In genomic region chr1:170461762-170462384, GRCh38 we compare ENCODE assay signal across 13 cellular contexts.
DNase-seq lines count a peak whose midpoint lies in the region; ATAC-seq and TF ChIP-seq lines count a peak whose summit lies in the region.
"Had no signal": no experiment of that assay in that cellular context is flagged by ENCODE, and none has a peak within 500 bp of the region (broad histone marks: within the 10 kb centered on the region; RNA-seq: fewer than 3 reads in every experiment).

No MANE protein-coding gene starts in this region.

- H3K36me3 ChIP-seq in PC-3 (ENCODE audit: low read depth, low read length) (no peaks in the 10 kb centered on the region), fibroblast of lung (ENCODE audit: control insufficient read depth, insufficient read depth, low read length) (no peaks in the 10 kb centered on the region), skeletal muscle tissue (ENCODE audit: control insufficient read depth in 3 of 3, insufficient read depth in 3 of 3, low read length in 3 of 3) (no peaks in the 10 kb centered on the region)

- H3K79me2 ChIP-seq in PC-3 (ENCODE audit: low read length): no peaks in the 10 kb centered on the region
- H3K79me2 ChIP-seq in fibroblast of lung (ENCODE audit: control insufficient read depth, insufficient read depth, low read length): no peaks in the 10 kb centered on the region

- DNase-seq in ELR (ENCODE audit: low read depth) (peak; percentile 82), PC-3 (peak; percentile 42), fibroblast of lung (ENCODE audit: low read depth in 2 of 2) (peak; percentile 83 to 97), NCI-H1417 treated with DMSO at 0.1 percent for 48 hours (lab: John Stamatoyannopoulos, UW) (no peak)
- DNase-seq: activated CD4-positive, alpha-beta T cell treated with anti-CD3 and anti-CD28 coated beads, Interleukin-2, amount 10 ng/mL, durations not matched to agents 24 days and 14 days; Calu3; H7; midbrain; NCI-H774; stimulated activated naive CD8-positive, alpha-beta T cell treated with anti-CD3 and anti-CD28 coated beads, Interleukin-15, amount 100 ng/mL, for 72 hours had no signal

- TF ChIP-seq CTCF in PC-3 (conservative IDR thresholded peaks at IDR 0.05; ENCODE audit: low read depth, low read length) (no peak), fibroblast of lung (conservative IDR thresholded peaks at IDR 0.05 in 1 of 2, IDR thresholded peaks at IDR 0.05 in 1 of 2; ENCODE audit: low read depth in 1 of 2, low read length in 2 of 2) (no peak)

- no peaks in the 10 kb centered on the region for H3K27me3 ChIP-seq in PC-3 (ENCODE audit: low read length)
- no peaks in the 10 kb centered on the region for H3K27me3 ChIP-seq in fibroblast of lung (ENCODE audit: control insufficient read depth, insufficient read depth, low read length)
- H3K27me3 ChIP-seq in skeletal muscle tissue (ENCODE audit: control insufficient read depth in 3 of 3, insufficient read depth in 3 of 3, low read length in 3 of 3): no peaks in the 10 kb centered on the region

- H3F3A ChIP-seq in PC-3 (ENCODE audit: low read length, unreplicated experiment): no peaks in the 10 kb centered on the region

- H3K4me3 ChIP-seq in PC-3 (ENCODE audit: low read length) (no peak overlapping the region), fibroblast of lung (replicated peaks in 1 of 4; ENCODE audit: control extremely low read depth in 1 of 4, insufficient read depth in 1 of 4, low read depth in 3 of 4, low read length in 4 of 4) (no peak overlapping the region), skeletal muscle tissue (ENCODE audit: low read length in 3 of 3) (no peak overlapping the region)

- H2AFZ ChIP-seq in PC-3 (ENCODE audit: low read length) (no peak overlapping the region), fibroblast of lung (ENCODE audit: low read length) (peak overlapping the region; percentile 37)

- ATAC-seq in PC-3 (no peak), HG02840 (IDR thresholded peaks at IDR 0.05; ENCODE audit: low FRiP score, unreplicated experiment) (no peak), GM18861 (IDR thresholded peaks at IDR 0.05; ENCODE audit: unreplicated experiment) (no peak)
- ATAC-seq: stimulated activated naive CD8-positive, alpha-beta T cell treated with anti-CD3 and anti-CD28 coated beads, Interleukin-15, amount 100 ng/mL, for 72 hours had no signal

- intact Hi-C loops in PC-3 (cut with micrococcal nuclease): no loop called here

- no peaks in the 10 kb centered on the region for H3K9me3 ChIP-seq in PC-3 (ENCODE audit: low read length)
- no peaks in the 10 kb centered on the region for H3K9me3 ChIP-seq in fibroblast of lung (ENCODE audit: control insufficient read depth, insufficient read depth, low read depth, low read length)
- H3K9me3 ChIP-seq in skeletal muscle tissue (ENCODE audit: control insufficient read depth in 3 of 3, low read length in 3 of 3): no peaks in the 10 kb centered on the region

- no peaks in the 10 kb centered on the region for H4K20me1 ChIP-seq in PC-3 (ENCODE audit: low read length)
- no peaks in the 10 kb centered on the region for H4K20me1 ChIP-seq in fibroblast of lung (ENCODE audit: control insufficient read depth, extremely low read depth, insufficient read depth, low read length)

- H3K9me2 ChIP-seq in PC-3 (replicated peaks; ENCODE audit: low read length): 0 out of 2 replicates have a peak, but pooled peaks cover 3% of the 10 kb centered on the region

- H3K27ac ChIP-seq in PC-3 (ENCODE audit: low read length) (no peak overlapping the region), fibroblast of lung (ENCODE audit: insufficient read depth, low read length) (peak overlapping the region; percentile 74), skeletal muscle tissue (ENCODE audit: low read depth, low read length) (peak overlapping the region; percentile 67)

- CTCF ChIA-PET in PC-3 (lab: Charles Lee): no interaction called here

- H3K4me2 ChIP-seq in PC-3 (ENCODE audit: low read length) (no peak overlapping the region), fibroblast of lung (ENCODE audit: extremely low read depth, insufficient read depth, low read length) (no peak overlapping the region)

- POLR2A ChIA-PET in PC-3 (lab: Charles Lee; ENCODE audit: unreplicated experiment): no interaction called here

- peaks cover 13% of the 10 kb centered on the region for H3K4me1 ChIP-seq in PC-3 (ENCODE audit: insufficient read depth, low read length)
- H3K4me1 ChIP-seq in fibroblast of lung (ENCODE audit: control insufficient read depth, extremely low read depth, insufficient read depth, low read length): peaks cover 3% of the 10 kb centered on the region
- H3K4me1 ChIP-seq in skeletal muscle tissue (ENCODE audit: control insufficient read depth in 3 of 3, insufficient read depth in 3 of 3, low read length in 3 of 3): peaks cover 0 to 2% (median 0%) of the 10 kb centered on the region in 3 donors

- no TSS peak for BruUV-seq in PC-3 (replicated peaks; lab: Mats Ljungman, UMichigan)

- H3K9ac ChIP-seq in PC-3 (ENCODE audit: low read length) (no peak overlapping the region), fibroblast of lung (ENCODE audit: insufficient read depth, low read length) (no peak overlapping the region), skeletal muscle tissue (ENCODE audit: low read depth in 1 of 3, low read length in 3 of 3) (no peak overlapping the region)
